Comparison of ENCODE assay signal across 32 cellular contexts in the genomic region with DNA sequence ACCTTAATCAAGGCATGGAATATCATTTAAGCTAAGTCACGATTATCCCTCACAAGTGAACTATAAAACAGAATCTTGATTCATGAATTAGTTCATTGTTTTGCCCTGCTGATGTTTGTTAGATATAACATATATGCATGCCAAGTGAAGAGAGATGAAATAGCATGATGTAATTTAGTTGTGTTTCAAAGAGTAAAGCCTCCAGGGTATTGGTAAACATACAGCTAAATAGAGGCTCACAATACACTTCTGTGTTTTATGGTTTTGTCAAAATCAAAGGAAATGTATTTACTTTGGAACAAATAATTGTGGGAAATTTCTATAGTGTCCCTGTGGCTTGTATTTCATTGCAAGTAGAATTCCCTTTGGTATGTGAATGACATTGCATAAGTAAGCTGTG.
"Had no signal": no experiment of that assay in that cellular context is flagged by ENCODE, and none has a peak within 500 bp of the region (broad histone marks: within the 10 kb centered on the region; RNA-seq: fewer than 3 reads in every experiment).

No MANE protein-coding gene starts in this region.

- ATAC-seq: activated CD4-positive, alpha-beta T cell treated with anti-CD3 and anti-CD28 coated beads for 36 hours; activated CD8-positive, alpha-beta memory T cell treated with anti-CD3 and anti-CD28 coated beads, Interleukin-2, amount 10 ng/mL, durations not matched to agents 7 days and 5 days; activated CD8-positive, alpha-beta T cell treated with anti-CD3 and anti-CD28 coated beads, Interleukin-2, amount 10 ng/mL, durations not matched to agents 7 days and 5 days; activated naive CD8-positive, alpha-beta T cell treated with anti-CD3 and anti-CD28 coated beads, Interleukin-2, amount 50 U/mL, for 24 hours; activated T-cell treated with anti-CD3 and anti-CD28 coated beads, Interleukin-2, amount 50 U/mL, for 72 hours; body of pancreas; effector memory CD8-positive, alpha-beta T cell; foreskin keratinocyte; gastroesophageal sphincter; heart right ventricle had no signal

- H3K27me3 Mint-ChIP-seq: activated CD4-positive, alpha-beta memory T cell treated with anti-CD3 and anti-CD28 coated beads for 36 hours; activated CD4-positive, alpha-beta T cell treated with anti-CD3 and anti-CD28 coated beads for 36 hours; activated CD4-positive, alpha-beta T cell treated with anti-CD3 and anti-CD28 coated beads, Interleukin-2, amount 10 ng/mL, durations not matched to agents 24 days and 14 days; activated CD8-positive, alpha-beta memory T cell treated with anti-CD3 and anti-CD28 coated beads, Interleukin-2, amount 10 ng/mL, durations not matched to agents 7 days and 5 days; activated naive CD8-positive, alpha-beta T cell; activated naive CD8-positive, alpha-beta T cell treated with anti-CD3 and anti-CD28 coated beads, Interleukin-2, amount 50 U/mL, for 24 hours; activated T-cell treated with anti-CD3 and anti-CD28 coated beads, Interleukin-2, amount 50 U/mL, for 24 hours had no signal

- H3K9me3 ChIP-seq: adrenal gland, body of pancreas, gastroesophageal sphincter had no signal

- DNase-seq: activated CD4-positive, alpha-beta memory T cell treated with anti-CD3 and anti-CD28 coated beads for 36 hours; activated CD4-positive, alpha-beta T cell treated with anti-CD3 and anti-CD28 coated beads for 36 hours; activated CD4-positive, alpha-beta T cell treated with anti-CD3 and anti-CD28 coated beads, Interleukin-2, amount 10 ng/mL, durations not matched to agents 24 days and 14 days; activated CD4-positive, CD25-positive, alpha-beta regulatory T cell; activated CD4-positive, CD25-positive, alpha-beta regulatory T cell treated with anti-CD3 and anti-CD28 coated beads, Interleukin-2, amount 50 U/mL, for 72 hours; activated CD8-positive, alpha-beta memory T cell treated with anti-CD3 and anti-CD28 coated beads, Interleukin-2, amount 10 ng/mL, durations not matched to agents 7 days and 5 days; activated CD8-positive, alpha-beta memory T cell treated with anti-CD3 and anti-CD28 coated beads, Interleukin-2, amount 50 U/mL, for 48 hours; activated CD8-positive, alpha-beta T cell treated with anti-CD3 and anti-CD28 coated beads, Interleukin-2, amount 10 ng/mL, durations not matched to agents 7 days and 5 days; activated gamma-delta T cell; activated naive CD4-positive, alpha-beta T cell; activated naive CD4-positive, alpha-beta T cell treated with anti-CD3 and anti-CD28 coated beads, Interleukin-2, amount 50 U/mL, for 16 hours; activated naive CD8-positive, alpha-beta T cell treated with anti-CD3 and anti-CD28 coated beads, Interleukin-2, amount 50 U/mL, for 24 hours; activated T-cell treated with anti-CD3 and anti-CD28 coated beads for 4 hours; activated T-cell treated with anti-CD3 and anti-CD28 coated beads, Interleukin-2, amount 50 U/mL, for 24 hours; activated T-cell treated with anti-CD3 and anti-CD28 coated beads, Interleukin-2, amount 50 U/mL, for 72 hours; adrenal gland; amygdala; aorta; body of pancreas; caudate nucleus; cortex of kidney; dermis blood vessel endothelial cell; effector CD4-positive, alpha-beta T cell; effector memory CD8-positive, alpha-beta T cell; erythroblast; foreskin keratinocyte; heart right ventricle; T-helper 2 cell had no signal

- H3K27ac Mint-ChIP-seq: activated CD4-positive, alpha-beta memory T cell treated with anti-CD3 and anti-CD28 coated beads for 36 hours; activated CD4-positive, alpha-beta T cell treated with anti-CD3 and anti-CD28 coated beads for 36 hours; activated CD4-positive, alpha-beta T cell treated with anti-CD3 and anti-CD28 coated beads, Interleukin-2, amount 10 ng/mL, durations not matched to agents 24 days and 14 days; activated CD8-positive, alpha-beta memory T cell treated with anti-CD3 and anti-CD28 coated beads, Interleukin-2, amount 10 ng/mL, durations not matched to agents 7 days and 5 days; activated CD8-positive, alpha-beta T cell treated with anti-CD3 and anti-CD28 coated beads, Interleukin-2, amount 10 ng/mL, durations not matched to agents 7 days and 5 days; activated naive CD8-positive, alpha-beta T cell; activated naive CD8-positive, alpha-beta T cell treated with anti-CD3 and anti-CD28 coated beads, Interleukin-2, amount 50 U/mL, for 24 hours; activated T-cell treated with anti-CD3 and anti-CD28 coated beads, Interleukin-2, amount 50 U/mL, for 24 hours; activated T-cell treated with anti-CD3 and anti-CD28 coated beads, Interleukin-2, amount 50 U/mL, for 72 hours; effector memory CD8-positive, alpha-beta T cell had no signal

- H3K36me3 ChIP-seq: adrenal gland, esophagus muscularis mucosa, gastroesophageal sphincter, heart right ventricle had no signal

- H3K4me3 Mint-ChIP-seq: activated CD4-positive, alpha-beta memory T cell treated with anti-CD3 and anti-CD28 coated beads for 36 hours; activated CD4-positive, alpha-beta T cell treated with anti-CD3 and anti-CD28 coated beads for 36 hours; activated CD4-positive, alpha-beta T cell treated with anti-CD3 and anti-CD28 coated beads, Interleukin-2, amount 10 ng/mL, durations not matched to agents 24 days and 14 days; activated CD8-positive, alpha-beta memory T cell treated with anti-CD3 and anti-CD28 coated beads, Interleukin-2, amount 10 ng/mL, durations not matched to agents 7 days and 5 days; activated CD8-positive, alpha-beta T cell treated with anti-CD3 and anti-CD28 coated beads, Interleukin-2, amount 10 ng/mL, durations not matched to agents 7 days and 5 days; activated naive CD8-positive, alpha-beta T cell; activated naive CD8-positive, alpha-beta T cell treated with anti-CD3 and anti-CD28 coated beads, Interleukin-2, amount 50 U/mL, for 24 hours; activated T-cell treated with anti-CD3 and anti-CD28 coated beads, Interleukin-2, amount 50 U/mL, for 24 hours; activated T-cell treated with anti-CD3 and anti-CD28 coated beads, Interleukin-2, amount 50 U/mL, for 72 hours; effector memory CD8-positive, alpha-beta T cell had no signal

- H3K36me3 Mint-ChIP-seq: activated CD4-positive, alpha-beta memory T cell treated with anti-CD3 and anti-CD28 coated beads for 36 hours; activated CD8-positive, alpha-beta memory T cell treated with anti-CD3 and anti-CD28 coated beads, Interleukin-2, amount 10 ng/mL, durations not matched to agents 7 days and 5 days had no signal

- H3K27ac ChIP-seq: adrenal gland, body of pancreas, esophagus muscularis mucosa, foreskin keratinocyte, gastroesophageal sphincter, heart right ventricle, hepatocyte had no signal

- H3K4me1 Mint-ChIP-seq: activated CD4-positive, alpha-beta T cell treated with anti-CD3 and anti-CD28 coated beads, Interleukin-2, amount 10 ng/mL, durations not matched to agents 24 days and 14 days; activated CD8-positive, alpha-beta memory T cell treated with anti-CD3 and anti-CD28 coated beads, Interleukin-2, amount 10 ng/mL, durations not matched to agents 7 days and 5 days had no signal

- H3K4me3 ChIP-seq: adrenal gland, body of pancreas, esophagus muscularis mucosa, gastroesophageal sphincter, heart right ventricle, hepatocyte had no signal

- H3K9me3 Mint-ChIP-seq: activated CD4-positive, alpha-beta memory T cell treated with anti-CD3 and anti-CD28 coated beads for 36 hours; activated naive CD8-positive, alpha-beta T cell treated with anti-CD3 and anti-CD28 coated beads, Interleukin-2, amount 50 U/mL, for 24 hours; effector memory CD8-positive, alpha-beta T cell had no signal
